In genomic region chr6:63391203-63391970, GRCh38 we compare ENCODE assay signal across 16 cellular contexts.
"Had no signal": no experiment of that assay in that cellular context is flagged by ENCODE, and none has a peak within 500 bp of the region (broad histone marks: within the 10 kb centered on the region; RNA-seq: fewer than 3 reads in every experiment).

No MANE protein-coding gene starts in this region.

- H3K4me1 ChIP-seq: breast epithelium, lower lobe of right lung, sigmoid colon had no signal

- ATAC-seq: activated CD4-positive, CD25-positive, alpha-beta regulatory T cell treated with anti-CD3 and anti-CD28 coated beads, Interleukin-2, amount 50 U/mL, for 24 hours; lower lobe of right lung; naive thymus-derived CD4-positive, alpha-beta T cell had no signal

- H3K4me3 ChIP-seq: breast epithelium, lower lobe of right lung, ovary, sigmoid colon had no signal

- H3K27ac ChIP-seq: breast epithelium, lower lobe of right lung, ovary, sigmoid colon had no signal

- H3K9me3 ChIP-seq: breast epithelium, lower lobe of right lung, ovary, sigmoid colon had no signal

- DNase-seq: activated CD4-positive, alpha-beta T cell treated with anti-CD3 and anti-CD28 coated beads, Interleukin-2, amount 50 U/mL, for 4 hours; activated naive CD4-positive, alpha-beta T cell; activated T-cell treated with anti-CD3 and anti-CD28 coated beads for 4 hours; anterior cingulate cortex; cerebellar nuclear complex; effector memory CD4-positive, alpha-beta T cell; foreskin fibroblast; lower lobe of right lung; midbrain; naive thymus-derived CD4-positive, alpha-beta T cell; ovary; sigmoid colon; stimulated activated CD4-positive, alpha-beta T cell treated with anti-CD3 and anti-CD28 coated beads, Interleukin-1b, Interleukin-23, amount 100 ng/mL, for 48 hours had no signal

- H3K36me3 ChIP-seq: breast epithelium, lower lobe of right lung, ovary, sigmoid colon had no signal

- FAIRE-seq: urothelium cell line had no signal

- H3K27me3 ChIP-seq: breast epithelium, ovary, sigmoid colon had no signal
